ENCODE assay signal across 12 cellular contexts in the genomic region with DNA sequence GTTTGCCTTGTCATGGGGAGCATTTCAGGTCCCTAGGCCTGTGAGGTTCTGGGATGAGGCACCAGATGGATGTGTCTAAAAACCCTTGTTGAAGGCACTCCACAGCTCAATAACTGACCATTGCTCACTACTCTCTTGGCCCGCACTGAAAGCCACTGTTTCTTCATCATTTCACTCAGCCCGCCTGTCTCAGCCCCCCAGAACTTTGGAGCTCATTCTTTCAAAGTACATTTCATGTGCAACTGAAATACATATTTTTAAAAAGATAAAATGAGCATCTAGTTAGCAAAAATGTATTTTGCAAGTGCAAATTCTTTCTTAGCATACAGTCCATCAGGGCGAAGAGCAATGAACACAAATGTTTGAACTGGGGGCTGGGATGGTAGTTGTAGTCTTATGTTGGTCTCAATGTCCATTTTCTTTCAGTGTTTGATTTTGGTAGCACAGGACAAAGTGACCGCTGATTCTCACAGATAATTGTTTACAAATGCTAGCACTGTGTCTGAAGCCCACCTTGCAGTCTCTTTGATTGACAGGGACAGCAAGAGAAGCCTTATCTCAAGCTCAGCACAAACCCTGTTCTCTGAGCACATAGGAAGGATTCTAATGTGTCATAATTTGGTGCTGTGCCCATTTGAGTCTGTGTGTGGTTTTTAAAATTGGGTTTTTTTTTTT. TPM values are rescaled to one million over a fixed set of nuclear protein-coding genes. Genes with fewer than 3 reads are reported as not detected.
A peak's percentile ranks its signal among the peaks of the same experiment; 100 is the strongest.
DNase-seq lines count a peak whose midpoint lies in the region; ATAC-seq, FAIRE-seq and TF ChIP-seq lines count a peak whose summit lies in the region.
"Had no signal": no experiment of that assay in that cellular context is flagged by ENCODE, and none has a peak within 500 bp of the region (broad histone marks: within the 10 kb centered on the region; RNA-seq: fewer than 3 reads in every experiment).

No MANE protein-coding gene starts in this region.

- peaks cover 51 to 54% of the 10 kb centered on the region in 2 experiments for H3K4me1 ChIP-seq in K562 (replicated peaks in 1 of 2; ENCODE audit: control insufficient read depth in 2 of 2, insufficient read depth in 2 of 2, low read length in 2 of 2)
- peaks cover 0 to 3% of the 10 kb centered on the region in 2 donors for H3K4me1 ChIP-seq in small intestine (ENCODE audit: control insufficient read depth in 2 of 2, insufficient read depth in 1 of 2, low read depth in 1 of 2, low read length in 1 of 2)

- intact Hi-C loops in K562 (cut with micrococcal nuclease): no loop called here

- peaks cover 22% of the 10 kb centered on the region for H3K36me3 ChIP-seq in KOPT-K1 (ENCODE audit: insufficient read depth, low read length)
- H3K36me3 ChIP-seq in K562 (ENCODE audit: control insufficient read depth, insufficient read depth, low read length): peaks cover 8% of the 10 kb centered on the region; the same call in 2 of the 3 replicates
- H3K36me3 ChIP-seq in small intestine (ENCODE audit: control insufficient read depth in 2 of 2, insufficient read depth in 2 of 2, low read length in 2 of 2): no peaks in the 10 kb centered on the region

- TF ChIP-seq POLR2A in K562 (conservative IDR thresholded peaks at IDR 0.05): no peak

- TF ChIP-seq RAD21 in K562 (CRISPR knock-in tag; conservative IDR thresholded peaks at IDR 0.05 in 1 of 2, IDR thresholded peaks at IDR 0.05 in 1 of 2): no peak

- no peak overlapping the region for H2AFZ ChIP-seq in K562 (ENCODE audit: low read depth, low read length)

- no peaks in the 10 kb centered on the region for H3K79me2 ChIP-seq in K562 (ENCODE audit: control insufficient read depth, insufficient read depth, low read length)

- H3K27me3 ChIP-seq in K562 (ENCODE audit: control insufficient read depth in 2 of 2, insufficient read depth in 2 of 2, low read length in 2 of 2): no peaks in the 10 kb centered on the region
- H3K27me3 ChIP-seq in small intestine (ENCODE audit: control insufficient read depth in 2 of 2, insufficient read depth in 2 of 2, low read length in 2 of 2): no peaks in the 10 kb centered on the region

- H3K36me3 Mint-ChIP-seq in natural killer cell treated with Interleukin-12 subunit alpha and Interleukin-12 subunit beta and Interleukin-15 and Interleukin-18, amount 100 ng/mL, for 72 hours: peaks cover 5% of the 10 kb centered on the region

- DNase-seq in EH (ENCODE audit: low read depth) (peak; percentile 28), K562 (ENCODE audit: extremely low read depth in 1 of 4, low spot score in 3 of 4) (peak in 2 of 4 experiments; percentile 27 to 57), small intestine (no peak), GM19240 (ENCODE audit: insufficient read length, low spot score) (no peak)
- no peak for DNase-seq in natural killer cell treated with Interleukin-12 subunit alpha and Interleukin-12 subunit beta and Interleukin-15 and Interleukin-18, amount 100 ng/mL, for 72 hours (ENCODE audit: low spot score)
- no peak for DNase-seq in stimulated activated CD4-positive, alpha-beta T cell treated with anti-CD3 and anti-CD28 coated beads, Interleukin-4, amount 100 ng/mL, for 4 hours
- DNase-seq: foreskin melanocyte, Kasumi-1, left cardiac atrium, NCI-H2029, nucleus accumbens had no signal

- WGBS in K562 (ENCODE audit: insufficient coverage, low coverage, missing lambda C conversion rate): 57% methylated on average over 4 of the region's 4 CpGs
- 76 to 85% (median 84%) methylated on average over 4 of the region's 4 CpGs for WGBS in small intestine, 3 donors

- no peaks in the 10 kb centered on the region for H3K9me3 Mint-ChIP-seq in natural killer cell treated with Interleukin-12 subunit alpha and Interleukin-12 subunit beta and Interleukin-15 and Interleukin-18, amount 100 ng/mL, for 72 hours

- H3K27ac ChIP-seq in KOPT-K1 (ENCODE audit: low read depth, low read length, poor library complexity, severe bottlenecking): peak overlapping the region; percentile 100
- H3K27ac ChIP-seq in K562 (ENCODE audit: extremely low read depth, low read depth, low read length): peak overlapping the region; percentile 93; the same call in 2 of the 3 replicates
- no peak overlapping the region for H3K27ac ChIP-seq in small intestine (ENCODE audit: low read depth in 1 of 2, low read length in 1 of 2)

- H3K4me2 ChIP-seq in K562 (ENCODE audit: insufficient read depth, low read length): no peak overlapping the region; the same call in 1 of the 2 replicates

- H3K27me3 Mint-ChIP-seq in natural killer cell treated with Interleukin-12 subunit alpha and Interleukin-12 subunit beta and Interleukin-15 and Interleukin-18, amount 100 ng/mL, for 72 hours: no peaks in the 10 kb centered on the region

- peak overlapping the region; percentile 85 for H3K27ac Mint-ChIP-seq in natural killer cell treated with Interleukin-12 subunit alpha and Interleukin-12 subunit beta and Interleukin-15 and Interleukin-18, amount 100 ng/mL, for 72 hours

- no peak for TF ChIP-seq CTCF in K562 (IDR thresholded peaks at IDR 0.05 in 2 of 3, conservative IDR thresholded peaks at IDR 0.05 in 1 of 3; ENCODE audit: insufficient read depth in 2 of 3, low read depth in 1 of 3, low read length in 3 of 3)

- BruUV-seq in K562 (replicated peaks; lab: Mats Ljungman, UMichigan): no TSS peak

- no peak for TF ChIP-seq EP300 in K562 (IDR thresholded peaks at IDR 0.05; ENCODE audit: low read length)

- peaks cover 48 to 50% of the 10 kb centered on the region in 2 donors for H3K4me1 Mint-ChIP-seq in natural killer cell treated with Interleukin-12 subunit alpha and Interleukin-12 subunit beta and Interleukin-15 and Interleukin-18, amount 100 ng/mL, for 72 hours (ENCODE audit: low read depth in 2 of 2)

- H3K4me3 ChIP-seq in K562 (no peak overlapping the region), small intestine (ENCODE audit: low read depth in 1 of 2, low read length in 2 of 2) (no peak overlapping the region)

- no peak for ATAC-seq in K562
- no peak for ATAC-seq in natural killer cell treated with Interleukin-12 subunit alpha and Interleukin-12 subunit beta and Interleukin-15 and Interleukin-18, amount 100 ng/mL, for 72 hours
- ATAC-seq: left cardiac atrium had no signal

- in situ Hi-C loops in K562 (cut with MboI): no loop called here

- H3K9me3 ChIP-seq in KOPT-K1 (ENCODE audit: insufficient read depth, low read length, poor library complexity, severe bottlenecking): no peaks in the 10 kb centered on the region
- no peaks in the 10 kb centered on the region for H3K9me3 ChIP-seq in K562 (replicated peaks; ENCODE audit: control insufficient read depth, insufficient read depth, low read depth, low read length)
- no peaks in the 10 kb centered on the region for H3K9me3 ChIP-seq in small intestine (ENCODE audit: control insufficient read depth, low read depth)

- peak overlapping the region; percentile 25 to 66; a peak in 2 of 4 replicates for H3K9ac ChIP-seq in K562 (ENCODE audit: insufficient read depth in 1 of 2, low read depth in 2 of 2, low read length in 2 of 2)

- peak; percentile 77 for FAIRE-seq in K562 (lab: Jason Lieb, UNC)
- no peak for FAIRE-seq in small intestine (lab: Jason Lieb, UNC)

- peak overlapping the region; percentile 69 for H3K4me3 Mint-ChIP-seq in natural killer cell treated with Interleukin-12 subunit alpha and Interleukin-12 subunit beta and Interleukin-15 and Interleukin-18, amount 100 ng/mL, for 72 hours

- POLR2A ChIA-PET in K562 (lab: Yijun Ruan, JAX): interaction anchor here (0.6 to 5.3 kb wide), 9 partner anchors 8 to 909 kb away, joined by 3 to 44 read pairs (median 7); partner anchors contain the start of genes C3orf18 and HEMK1

- CTCF ChIA-PET in K562 (lab: Yijun Ruan, JAX; ENCODE audit: low intra/inter-chr PET ratio): no interaction called here

- H3K9me1 ChIP-seq in K562 (ENCODE audit: control insufficient read depth, insufficient read depth, low read length): no peaks in the 10 kb centered on the region

- no peaks in the 10 kb centered on the region for H4K20me1 ChIP-seq in K562 (replicated peaks; ENCODE audit: control insufficient read depth, insufficient read depth, low read length)

RNA-seq across cellular contexts. Expression of gene HEMK1, which starts 19.6 kb away (rescaled TPM):
- total RNA-seq in K562 (2011; cell fraction: chromatin; rRNA removed; ENCODE audit: low replicate concordance): 44.0 and 89.1 TPM in 2 replicates
- total RNA-seq in K562 (2011; cell fraction: nucleolus; rRNA removed): 41.2 and 43.2 TPM in 2 replicates
- 47.0 and 67.9 TPM in 2 replicates for total RNA-seq in K562 (2011; cell fraction: nucleoplasm; rRNA removed)
- total RNA-seq in K562 (2014; rRNA removed) (8.0 and 13.7 TPM in 2 replicates), K562 (2014; rRNA removed; fragmentation: Illumina TruSeq; extraction: Trizol) (8.0 and 10.9 TPM in 2 replicates), K562 (2015; rRNA removed; fragmentation: Illumina TruSeq; extraction: Trizol) (9.7 and 11.4 TPM in 2 replicates), K562 (2021) (15.9 and 16.8 TPM in 2 replicates)
- polyA plus RNA-seq in K562 (2011; rRNA removed) (12.1 and 13.5 TPM in 2 replicates), K562 (2014; fragmentation: Illumina TruSeq; extraction: Trizol) (12.3 and 13.2 TPM in 2 replicates), K562 (2014; fragmentation: Nextera tagmentation; extraction: Ambion mirVana) (1 to 10 TPM; 2.0 to 5.2 TPM), K562 (2014; rRNA removed) (13.9 and 17.8 TPM in 2 replicates), small intestine (10 to 100 TPM; 13.9 to 18.1 (median 13.9) TPM)
- polyA plus RNA-seq in K562 (2011; cell fraction: cytosol; rRNA removed): 12.1 and 20.2 TPM in 2 replicates
- polyA plus RNA-seq in K562 (2011; cell fraction: nucleus; rRNA removed): 58.3 and 71.6 TPM in 2 replicates
- polyA plus RNA-seq in K562 (2012): 11.0 and 19.9 TPM in 2 replicates
- polyA minus RNA-seq in K562 (2011; rRNA and poly(A)+ RNA removed): 8.5 and 8.9 TPM in 2 replicates
- 4.0 and 4.7 TPM in 2 replicates for polyA minus RNA-seq in K562 (2011; cell fraction: cytosol; rRNA and poly(A)+ RNA removed)
- polyA minus RNA-seq in K562 (2011; cell fraction: nucleus; rRNA and poly(A)+ RNA removed): 19.1 and 28.0 TPM in 2 replicates
- 10 to 100 TPM; 31.5 to 48.4 TPM for total RNA-seq in natural killer cell treated with Interleukin-12 subunit alpha and Interleukin-12 subunit beta and Interleukin-15 and Interleukin-18, amount 100 ng/mL, for 72 hours

RNA-seq across cellular contexts. Expression of gene C3orf18, which starts 21.3 kb away (rescaled TPM):
- 1.4 and 3.5 TPM in 2 replicates for total RNA-seq in K562 (2011; cell fraction: chromatin; rRNA removed; ENCODE audit: low replicate concordance)
- 1.7 and 2.3 TPM in 2 replicates for total RNA-seq in K562 (2011; cell fraction: nucleolus; rRNA removed)
- 1.2 and 1.4 TPM in 2 replicates for total RNA-seq in K562 (2011; cell fraction: nucleoplasm; rRNA removed)
- total RNA-seq in K562 (2014; rRNA removed) (0.95 and 1.3 TPM in 2 replicates), K562 (2014; rRNA removed; fragmentation: Illumina TruSeq; extraction: Trizol) (0.83 and 1.1 TPM in 2 replicates), K562 (2015; rRNA removed; fragmentation: Illumina TruSeq; extraction: Trizol) (0.94 and 1.4 TPM in 2 replicates), K562 (2021) (0.65 and 2.0 TPM in 2 replicates)
- polyA plus RNA-seq in K562 (2011; rRNA removed) (2.3 and 3.9 TPM in 2 replicates), K562 (2014; fragmentation: Illumina TruSeq; extraction: Trizol) (0.91 and 1.5 TPM in 2 replicates), K562 (2014; fragmentation: Nextera tagmentation; extraction: Ambion mirVana) (under 1 TPM; 0.01 to 0.14 TPM), K562 (2014; rRNA removed) (0.38 and 0.82 TPM in 2 replicates), small intestine (1 to 10 TPM; 1.1 to 3.9 (median 1.9) TPM)
- polyA plus RNA-seq in K562 (2011; cell fraction: cytosol; rRNA removed): 4.6 and 5.2 TPM in 2 replicates
- polyA plus RNA-seq in K562 (2011; cell fraction: nucleus; rRNA removed): 5.5 and 6.0 TPM in 2 replicates
- 1.7 and 2.7 TPM in 2 replicates for polyA plus RNA-seq in K562 (2012)
- polyA minus RNA-seq in K562 (2011; rRNA and poly(A)+ RNA removed): 1.6 and 1.9 TPM in 2 replicates
- polyA minus RNA-seq in K562 (2011; cell fraction: cytosol; rRNA and poly(A)+ RNA removed): 0.73 and 2.0 TPM in 2 replicates
- polyA minus RNA-seq in K562 (2011; cell fraction: nucleus; rRNA and poly(A)+ RNA removed): 1.1 and 1.4 TPM in 2 replicates
- 1 to 10 TPM; 5.1 to 6.2 TPM for total RNA-seq in natural killer cell treated with Interleukin-12 subunit alpha and Interleukin-12 subunit beta and Interleukin-15 and Interleukin-18, amount 100 ng/mL, for 72 hours

RNA-seq across cellular contexts. Expression of gene CISH, which starts 22.7 kb away (rescaled TPM):
- total RNA-seq in K562 (2011; cell fraction: chromatin; rRNA removed; ENCODE audit: low replicate concordance): 49.9 and 136 TPM in 2 replicates
- 106 and 113 TPM in 2 replicates for total RNA-seq in K562 (2011; cell fraction: nucleolus; rRNA removed)
- 71.7 and 77.8 TPM in 2 replicates for total RNA-seq in K562 (2011; cell fraction: nucleoplasm; rRNA removed)
- 18.3 and 34.5 TPM in 2 replicates for total RNA-seq in K562 (2014; rRNA removed)
- 5.1 and 6.9 TPM in 2 replicates for total RNA-seq in K562 (2014; rRNA removed; fragmentation: Illumina TruSeq; extraction: Trizol)
- total RNA-seq in K562 (2015; rRNA removed; fragmentation: Illumina TruSeq; extraction: Trizol): 12.8 and 15.2 TPM in 2 replicates
- total RNA-seq in K562 (2021): 47.7 and 48.8 TPM in 2 replicates
- polyA plus RNA-seq in K562 (2011; rRNA removed): 24.8 and 59.4 TPM in 2 replicates
- polyA plus RNA-seq in K562 (2011; cell fraction: cytosol; rRNA removed): 64.1 and 81.7 TPM in 2 replicates
- polyA plus RNA-seq in K562 (2011; cell fraction: nucleus; rRNA removed): 104 and 152 TPM in 2 replicates
- polyA plus RNA-seq in K562 (2012): 53.6 and 84.7 TPM in 2 replicates
- polyA plus RNA-seq in K562 (2014; fragmentation: Illumina TruSeq; extraction: Trizol): 41.9 and 52.8 TPM in 2 replicates
- polyA plus RNA-seq in K562 (2014; fragmentation: Nextera tagmentation; extraction: Ambion mirVana): 1 to 10 TPM; 1.7 to 3.5 TPM
- polyA plus RNA-seq in K562 (2014; rRNA removed): 29.2 and 38.1 TPM in 2 replicates
- 30.2 and 35.6 TPM in 2 replicates for polyA minus RNA-seq in K562 (2011; rRNA and poly(A)+ RNA removed)
- 50.6 and 68.9 TPM in 2 replicates for polyA minus RNA-seq in K562 (2011; cell fraction: cytosol; rRNA and poly(A)+ RNA removed)
- 72.0 and 98.5 TPM in 2 replicates for polyA minus RNA-seq in K562 (2011; cell fraction: nucleus; rRNA and poly(A)+ RNA removed)
- 100 to 1,000 TPM; 146 to 151 TPM for total RNA-seq in natural killer cell treated with Interleukin-12 subunit alpha and Interleukin-12 subunit beta and Interleukin-15 and Interleukin-18, amount 100 ng/mL, for 72 hours
- 1 to 10 TPM; 4.8 to 7.8 (median 6.9) TPM for polyA plus RNA-seq in small intestine

RNA-seq across cellular contexts. Expression of gene MAPKAPK3, which starts 28.1 kb away (rescaled TPM):
- 27.9 and 57.1 TPM in 2 replicates for total RNA-seq in K562 (2011; cell fraction: chromatin; rRNA removed; ENCODE audit: low replicate concordance)
- 43.4 and 54.2 TPM in 2 replicates for total RNA-seq in K562 (2011; cell fraction: nucleolus; rRNA removed)
- 39.5 and 46.4 TPM in 2 replicates for total RNA-seq in K562 (2011; cell fraction: nucleoplasm; rRNA removed)
- total RNA-seq in K562 (2014; rRNA removed) (43.3 and 51.5 TPM in 2 replicates), K562 (2014; rRNA removed; fragmentation: Illumina TruSeq; extraction: Trizol) (29.9 and 33.3 TPM in 2 replicates), K562 (2015; rRNA removed; fragmentation: Illumina TruSeq; extraction: Trizol) (40.0 and 41.2 TPM in 2 replicates), K562 (2021) (49.6 and 55.1 TPM in 2 replicates)
- polyA plus RNA-seq in K562 (2011; rRNA removed) (56.4 and 60.2 TPM in 2 replicates), K562 (2014; fragmentation: Illumina TruSeq; extraction: Trizol) (54.0 and 55.2 TPM in 2 replicates), K562 (2014; fragmentation: Nextera tagmentation; extraction: Ambion mirVana) (10 to 100 TPM in 1 of 2 experiments, 1 to 10 TPM in 1; 8.0 to 12.2 TPM), K562 (2014; rRNA removed) (34.5 and 47.2 TPM in 2 replicates), small intestine (10 to 100 TPM; 28.2 to 34.4 (median 28.6) TPM)
- polyA plus RNA-seq in K562 (2011; cell fraction: cytosol; rRNA removed): 66.5 and 92.3 TPM in 2 replicates
- 53.3 and 62.7 TPM in 2 replicates for polyA plus RNA-seq in K562 (2011; cell fraction: nucleus; rRNA removed)
- 47.4 and 54.4 TPM in 2 replicates for polyA plus RNA-seq in K562 (2012)
- polyA minus RNA-seq in K562 (2011; rRNA and poly(A)+ RNA removed): 42.4 and 60.6 TPM in 2 replicates
- 22.8 and 28.5 TPM in 2 replicates for polyA minus RNA-seq in K562 (2011; cell fraction: cytosol; rRNA and poly(A)+ RNA removed)
- 17.6 and 22.2 TPM in 2 replicates for polyA minus RNA-seq in K562 (2011; cell fraction: nucleus; rRNA and poly(A)+ RNA removed)
- 100 to 1,000 TPM in 1 of 2 donors, 10 to 100 TPM in 1; 84.8 to 106 TPM for total RNA-seq in natural killer cell treated with Interleukin-12 subunit alpha and Interleukin-12 subunit beta and Interleukin-15 and Interleukin-18, amount 100 ng/mL, for 72 hours

Comparison
In these comparisons a context has a peak if more than half of its experiments do, and no peak if none do; other contexts are left out.
1. H3K27ac ChIP-seq: peak in KOPT-K1 (single experiment) and K562 (single experiment); none in small intestine (0 of 2).